21 cellular contexts compared by ENCODE assay signal in genomic region chr16:22337849-22338248, GRCh38. TPM values are rescaled to one million over a fixed set of nuclear protein-coding genes. Genes with fewer than 3 reads are reported as not detected.
DNase-seq lines count a peak whose midpoint lies in the region; ATAC-seq lines count a peak whose summit lies in the region.
"Had no signal": no experiment of that assay in that cellular context is flagged by ENCODE, and none has a peak within 500 bp of the region (broad histone marks: within the 10 kb centered on the region; RNA-seq: fewer than 3 reads in every experiment).

No MANE protein-coding gene starts in this region.

- H3K4me3 ChIP-seq in CD4-positive, alpha-beta memory T cell (ENCODE audit: low read length in 2 of 2): no peak overlapping the region
- H3K4me3 ChIP-seq: GM23338, HAP-1, MG63, Peyer's patch, SJCRH30 had no signal

- POLR2A ChIA-PET in CD4-positive, alpha-beta memory T cell (lab: Charles Lee; ENCODE audit: partially characterized antibody): interaction anchor here (1.1 to 3.0 kb wide), 7 partner anchors 9 to 36 kb away, joined by 3 to 16 read pairs (median 6); no protein-coding TSS in a partner anchor

- H3K4me1 ChIP-seq in CD4-positive, alpha-beta memory T cell (ENCODE audit: insufficient read depth, low read length): peaks cover 13% of the 10 kb centered on the region
- H3K4me1 ChIP-seq: HAP-1, Peyer's patch, SJCRH30 had no signal

- DNase-seq in activated T-cell treated with anti-CD3 and anti-CD28 coated beads, Interleukin-2, amount 50 U/mL, for 72 hours: no peak
- no peak for DNase-seq in activated T-cell treated with anti-CD3 and anti-CD28 coated beads, Interleukin-2, amount 50 U/mL, for 1 hour
- no peak for DNase-seq in CD4-positive, alpha-beta memory T cell
- peak; percentile 73 for DNase-seq in NCI-H82 (lab: John Stamatoyannopoulos, UW)
- DNase-seq in activated naive CD8-positive, alpha-beta T cell treated with anti-CD3 and anti-CD28 coated beads, Interleukin-2, amount 50 U/mL, for 24 hours: no peak
- no peak for DNase-seq in RKO (ENCODE audit: low spot score)
- DNase-seq in NCI-H2171 (lab: John Stamatoyannopoulos, UW): no peak
- DNase-seq: CD4-positive, CD25-positive, alpha-beta regulatory T cell; DMS153; MG63; NCI-H1092; NCI-H1436; NCI-H187 treated with DMSO at 0.1 percent for 48 hours; NCI-H2227 treated with DMSO at 0.1 percent for 48 hours; NCI-H510A; NK-92 treated with Interleukin-12 subunit alpha and Interleukin-12 subunit beta, amount 100 ng/mL, for 24 hours; Peyer's patch; SJCRH30 had no signal

- intact Hi-C loops in CD4-positive, alpha-beta memory T cell (cut with micrococcal nuclease): loop anchor here (5.0 kb wide), 1 partner anchor 34 kb away; the partner anchor contains the start of gene CDR2

- peaks cover 0 to 17% of the 10 kb centered on the region in 2 donors for H3K9me3 ChIP-seq in CD4-positive, alpha-beta memory T cell (ENCODE audit: control insufficient read depth in 1 of 2, low read length in 2 of 2)
- H3K9me3 ChIP-seq: SJCRH30 had no signal

- CTCF ChIA-PET in CD4-positive, alpha-beta memory T cell (lab: Charles Lee; ENCODE audit: partially characterized antibody): interaction anchor here (1.4 to 2.2 kb wide), 5 partner anchors 9 to 38 kb away, joined by 4 to 5 read pairs (median 4); no protein-coding TSS in a partner anchor

- H3K27ac Mint-ChIP-seq in activated T-cell treated with anti-CD3 and anti-CD28 coated beads, Interleukin-2, amount 50 U/mL, for 72 hours: peak overlapping the region; percentile 93
- peak overlapping the region in 4 of 7 donors; percentile 1 to 59 (median 30) for H3K27ac Mint-ChIP-seq in CD4-positive, alpha-beta memory T cell
- peak overlapping the region; percentile 59 for H3K27ac Mint-ChIP-seq in activated naive CD8-positive, alpha-beta T cell treated with anti-CD3 and anti-CD28 coated beads, Interleukin-2, amount 50 U/mL, for 24 hours
- H3K27ac Mint-ChIP-seq: GM23338 had no signal

- H3K4me3 Mint-ChIP-seq in activated T-cell treated with anti-CD3 and anti-CD28 coated beads, Interleukin-2, amount 50 U/mL, for 72 hours: peak overlapping the region in 1 of 2 donors; percentile 26
- no peak overlapping the region for H3K4me3 Mint-ChIP-seq in CD4-positive, alpha-beta memory T cell
- no peak overlapping the region for H3K4me3 Mint-ChIP-seq in activated naive CD8-positive, alpha-beta T cell treated with anti-CD3 and anti-CD28 coated beads, Interleukin-2, amount 50 U/mL, for 24 hours
- H3K4me3 Mint-ChIP-seq: CD4-positive, CD25-positive, alpha-beta regulatory T cell; GM23338 had no signal

- peaks cover 9% of the 10 kb centered on the region for H3K4me1 Mint-ChIP-seq in activated T-cell treated with anti-CD3 and anti-CD28 coated beads, Interleukin-2, amount 50 U/mL, for 72 hours (ENCODE audit: low read depth)
- H3K4me1 Mint-ChIP-seq in CD4-positive, alpha-beta memory T cell: peaks cover 9 to 29% (median 14%) of the 10 kb centered on the region in 4 donors
- H3K4me1 Mint-ChIP-seq in activated naive CD8-positive, alpha-beta T cell treated with anti-CD3 and anti-CD28 coated beads, Interleukin-2, amount 50 U/mL, for 24 hours: peaks cover 28% of the 10 kb centered on the region
- H3K4me1 Mint-ChIP-seq: GM23338 had no signal

- peaks cover 10 to 25% of the 10 kb centered on the region in 2 donors for H3K9me3 Mint-ChIP-seq in activated T-cell treated with anti-CD3 and anti-CD28 coated beads, Interleukin-2, amount 50 U/mL, for 72 hours
- H3K9me3 Mint-ChIP-seq in CD4-positive, alpha-beta memory T cell: peaks cover 5 to 57% (median 35%) of the 10 kb centered on the region in 8 donors
- peaks cover 35% of the 10 kb centered on the region for H3K9me3 Mint-ChIP-seq in activated naive CD8-positive, alpha-beta T cell treated with anti-CD3 and anti-CD28 coated beads, Interleukin-2, amount 50 U/mL, for 24 hours

- no peak overlapping the region for H3K27ac ChIP-seq in CD4-positive, alpha-beta memory T cell (ENCODE audit: low read depth, low read length)
- H3K27ac ChIP-seq: Peyer's patch, SJCRH30 had no signal

- H3K27me3 ChIP-seq in CD4-positive, alpha-beta memory T cell (ENCODE audit: insufficient read depth, low read length): no peaks in the 10 kb centered on the region
- H3K27me3 ChIP-seq: MG63, Peyer's patch, SJCRH30 had no signal

- ATAC-seq in activated T-cell treated with anti-CD3 and anti-CD28 coated beads, Interleukin-2, amount 50 U/mL, for 72 hours (replicated peaks in 1 of 2): no peak
- ATAC-seq in activated naive CD8-positive, alpha-beta T cell treated with anti-CD3 and anti-CD28 coated beads, Interleukin-2, amount 50 U/mL, for 24 hours: peak; percentile 44
- no peak for ATAC-seq in GM18858 (IDR thresholded peaks at IDR 0.05; ENCODE audit: unreplicated experiment)
- ATAC-seq: GM23338 had no signal

- H3K36me3 Mint-ChIP-seq in activated T-cell treated with anti-CD3 and anti-CD28 coated beads, Interleukin-2, amount 50 U/mL, for 72 hours (ENCODE audit: insufficient read depth in 2 of 2): peaks cover 42 to 57% of the 10 kb centered on the region in 2 donors
- H3K36me3 Mint-ChIP-seq in CD4-positive, alpha-beta memory T cell: peaks cover 81 to 85% of the 10 kb centered on the region in 2 donors
- peaks cover 77% of the 10 kb centered on the region for H3K36me3 Mint-ChIP-seq in activated naive CD8-positive, alpha-beta T cell treated with anti-CD3 and anti-CD28 coated beads, Interleukin-2, amount 50 U/mL, for 24 hours (ENCODE audit: low read depth)

- no peaks in the 10 kb centered on the region for H3K27me3 Mint-ChIP-seq in activated T-cell treated with anti-CD3 and anti-CD28 coated beads, Interleukin-2, amount 50 U/mL, for 72 hours (ENCODE audit: low read depth)
- no peaks in the 10 kb centered on the region for H3K27me3 Mint-ChIP-seq in CD4-positive, alpha-beta memory T cell
- H3K27me3 Mint-ChIP-seq in activated naive CD8-positive, alpha-beta T cell treated with anti-CD3 and anti-CD28 coated beads, Interleukin-2, amount 50 U/mL, for 24 hours: no peaks in the 10 kb centered on the region
- H3K27me3 Mint-ChIP-seq: CD4-positive, CD25-positive, alpha-beta regulatory T cell had no signal

- H3K36me3 ChIP-seq in CD4-positive, alpha-beta memory T cell (ENCODE audit: insufficient read depth, low read length): peaks cover 36% of the 10 kb centered on the region

RNA-seq across cellular contexts. Expression of gene CDR2, which starts 36.6 kb away (rescaled TPM):
- total RNA-seq in activated T-cell treated with anti-CD3 and anti-CD28 coated beads, Interleukin-2, amount 50 U/mL, for 72 hours: 10 to 100 TPM; 50.0 to 57.2 TPM
- 10 to 100 TPM; 94.2 to 99.3 TPM for total RNA-seq in CD4-positive, alpha-beta memory T cell
- 10 to 100 TPM; 57.9 to 95.8 TPM for polyA plus RNA-seq in CD4-positive, alpha-beta memory T cell

RNA-seq across cellular contexts. Expression of gene POLR3E, which starts 40.6 kb away (rescaled TPM):
- total RNA-seq in activated T-cell treated with anti-CD3 and anti-CD28 coated beads, Interleukin-2, amount 50 U/mL, for 72 hours: 10 to 100 TPM; 57.5 to 59.5 TPM
- total RNA-seq in CD4-positive, alpha-beta memory T cell: 10 to 100 TPM; 88.4 to 94.0 TPM
- polyA plus RNA-seq in CD4-positive, alpha-beta memory T cell: 10 to 100 TPM; 10.0 to 16.0 TPM

Comparison
In these comparisons a context has a peak if more than half of its experiments do, and no peak if none do; other contexts are left out.
1. H3K27ac Mint-ChIP-seq: peak in every context shown above with its lines; median percentile 93 in activated T-cell treated with anti-CD3 and anti-CD28 coated beads, Interleukin-2, amount 50 U/mL, for 72 hours; 59 in activated naive CD8-positive, alpha-beta T cell treated with anti-CD3 and anti-CD28 coated beads, Interleukin-2, amount 50 U/mL, for 24 hours; 30 in CD4-positive, alpha-beta memory T cell.